In genomic region chr19:13212759-13213330, GRCh38 we compare ENCODE assay signal across 8 cellular contexts.
DNase-seq lines count a peak whose midpoint lies in the region; ATAC-seq and TF ChIP-seq lines count a peak whose summit lies in the region.

No MANE protein-coding gene starts in this region.

- H3K27me3 Mint-ChIP-seq in HFFc6 (ENCODE audit: insufficient read depth): peaks cover 10% of the 10 kb centered on the region

- peaks cover 0 to 5% of the 10 kb centered on the region in 2 donors for H3K4me1 ChIP-seq in right atrium auricular region

- H3K36me3 Mint-ChIP-seq in HFFc6 (ENCODE audit: low read depth): no peaks in the 10 kb centered on the region

- no peak overlapping the region for H3K27ac Mint-ChIP-seq in HFFc6

- H3K27me3 ChIP-seq in BJ (ENCODE audit: control insufficient read depth, insufficient read depth, low read length) (peaks cover 2% of the 10 kb centered on the region; the same call in 1 of the 2 replicates), right atrium auricular region (no peaks in the 10 kb centered on the region)

- H3K9me3 Mint-ChIP-seq in HFFc6: no peaks in the 10 kb centered on the region

- TF ChIP-seq CTCF in BJ (IDR thresholded peaks at IDR 0.05; ENCODE audit: insufficient read depth, low read depth, low read length): peak; percentile 67
- peak; percentile 73 for TF ChIP-seq CTCF in HFFc6 (IDR thresholded peaks at IDR 0.05)
- TF ChIP-seq CTCF in right atrium auricular region (IDR thresholded peaks at IDR 0.05): peak; percentile 28 to 61

- peaks cover 12% of the 10 kb centered on the region for H3K4me1 Mint-ChIP-seq in HFFc6 (ENCODE audit: low read depth)

- H3K4me3 ChIP-seq in BJ (ENCODE audit: low read depth, low read length) (no peak overlapping the region), right atrium auricular region (no peak overlapping the region)

- peak; percentile 62 for ATAC-seq in SK-N-SH treated with all-trans-retinoic acid at 6 μM for 48 hours
- ATAC-seq in HG02970 (IDR thresholded peaks at IDR 0.05; ENCODE audit: low FRiP score, unreplicated experiment): no peak

- CTCF ChIA-PET in BJ (lab: Yijun Ruan, JAX): interaction anchor here (0.7 to 1.5 kb wide), 4 partner anchors 10 to 387 kb away, joined by 3 read pairs; no protein-coding TSS in a partner anchor

- H3K36me3 ChIP-seq in BJ (ENCODE audit: control insufficient read depth, insufficient read depth, low read length) (no peaks in the 10 kb centered on the region), right atrium auricular region (no peaks in the 10 kb centered on the region)

- POLR2A ChIA-PET in BJ (lab: Charles Lee): no interaction called here

- DNase-seq in BJ (ENCODE audit: low read depth) (no peak), HFFc6 (peak; percentile 20), right atrium auricular region (ENCODE audit: low spot score) (no peak), NCI-H187 (lab: John Stamatoyannopoulos, UW) (no peak)
- peak; percentile 75 for DNase-seq in activated naive CD4-positive, alpha-beta T cell treated with Interleukin-2 at 50 U/mL for 16 hours
- DNase-seq in stimulated activated CD4-positive, alpha-beta T cell treated with anti-CD3 and anti-CD28 coated beads, Interleukin-15, amount 100 ng/mL, for 24 hours: peak; percentile 84

- no peak overlapping the region for H3K4me3 Mint-ChIP-seq in HFFc6

- H3K27ac ChIP-seq in right atrium auricular region: no peak overlapping the region

- no peaks in the 10 kb centered on the region for H3K9me3 ChIP-seq in right atrium auricular region

TF ChIP-seq in SK-N-SH treated with all-trans-retinoic acid at 6 μM for 48 hours, 23 proteins besides CTCF, POLR2A, EP300 and RAD21:
- TF ChIP-seq ZNF70 (CRISPR knock-in tag; IDR thresholded peaks at IDR 0.05) (no peak), CSDC2 (CRISPR knock-in tag; IDR thresholded peaks at IDR 0.05) (no peak), ZFP30 (CRISPR knock-in tag; IDR thresholded peaks at IDR 0.05) (no peak)

Comparison
In these comparisons a context has a peak if more than half of its experiments do, and no peak if none do; other contexts are left out.
1. DNase-seq: peak in HFFc6 (single experiment), activated naive CD4-positive, alpha-beta T cell treated with Interleukin-2 at 50 U/mL for 16 hours (single experiment) and stimulated activated CD4-positive, alpha-beta T cell treated with anti-CD3 and anti-CD28 coated beads, Interleukin-15, amount 100 ng/mL, for 24 hours (single experiment); none in BJ (single experiment), right atrium auricular region (single experiment) and NCI-H187 (0 of 2).
2. Peak in every context shown above with its lines, with median percentiles within 50 percentile points of each other: CTCF ChIP-seq.